Comparison of ENCODE assay signal across 30 cellular contexts in genomic region chr12:51253276-51253675, GRCh38.
"Had no signal": no experiment of that assay in that cellular context is flagged by ENCODE, and none has a peak within 500 bp of the region (broad histone marks: within the 10 kb centered on the region; RNA-seq: fewer than 3 reads in every experiment).

No MANE protein-coding gene starts in this region.

- FAIRE-seq: colon, kidney, urothelium cell line had no signal

- ATAC-seq: esophagus mucosa; gastrocnemius medialis; left lobe of liver; mucosa of descending colon; natural killer cell treated with Interleukin-12 subunit alpha and Interleukin-12 subunit beta and Interleukin-15 and Interleukin-18, amount 100 ng/mL, for 72 hours; sciatic nerve; stimulated activated memory B cell treated with anti-CD40 and anti-IgM and Interleukin-4, amounts not matched to agents 10 μg/mL and 1 μg/mL and 100 μg/mL, for 72 hours; stimulated activated naive CD8-positive, alpha-beta T cell treated with anti-CD3 and anti-CD28 coated beads, Interleukin-15, Interleukin-2, amounts not matched to agents 100 U/mL and 50 U/mL, for 24 hours had no signal

- H3K4me3 Mint-ChIP-seq: dendritic cell treated with granulocyte-macrophage colony-stimulating factor and Interleukin-4, amounts not matched to agents 40 ng/mL and 50 ng/mL, for 4 days; endodermal cell; memory B cell; mesothelial cell of epicardium; naive B cell; natural killer cell treated with Interleukin-12 subunit alpha and Interleukin-12 subunit beta and Interleukin-15 and Interleukin-18, amount 100 ng/mL, for 72 hours; neural crest cell; stimulated activated memory B cell treated with anti-CD40 and anti-IgM and Interleukin-4, amounts not matched to agents 10 μg/mL and 1 μg/mL and 100 μg/mL, for 72 hours had no signal

- H3K4me3 ChIP-seq: gastrocnemius medialis, lung, mucosa of descending colon, prostate gland, right atrium auricular region, testis, tibial artery, upper lobe of left lung had no signal

- DNase-seq: effector CD8-positive, alpha-beta T cell; foreskin fibroblast; gastrocnemius medialis; head of caudate nucleus; kidney; mucosa of descending colon; naive B cell; nucleus accumbens; stimulated activated CD4-positive, alpha-beta T cell treated with anti-CD3 and anti-CD28 coated beads, Interleukin-4, amount 100 ng/mL, for 4 hours; stimulated activated naive CD8-positive, alpha-beta T cell treated with anti-CD3 and anti-CD28 coated beads, Interleukin-15, Interleukin-2, amounts not matched to agents 100 U/mL and 50 U/mL, for 24 hours; substantia nigra; testis; tibial artery; upper lobe of left lung had no signal

- H3K36me3 ChIP-seq: gastrocnemius medialis, prostate gland, right atrium auricular region, tibial artery, upper lobe of left lung had no signal

- H3K4me1 ChIP-seq: gastrocnemius medialis, prostate gland, right atrium auricular region, testis, tibial artery had no signal

- H3K9me3 Mint-ChIP-seq: dendritic cell treated with granulocyte-macrophage colony-stimulating factor and Interleukin-4, amounts not matched to agents 40 ng/mL and 50 ng/mL, for 4 days; endodermal cell; memory B cell; mesothelial cell of epicardium; naive B cell; natural killer cell treated with Interleukin-12 subunit alpha and Interleukin-12 subunit beta and Interleukin-15 and Interleukin-18, amount 100 ng/mL, for 72 hours; neural crest cell; stimulated activated memory B cell treated with anti-CD40 and anti-IgM and Interleukin-4, amounts not matched to agents 10 μg/mL and 1 μg/mL and 100 μg/mL, for 72 hours had no signal

- H3K27me3 Mint-ChIP-seq: memory B cell; naive B cell; natural killer cell treated with Interleukin-12 subunit alpha and Interleukin-12 subunit beta and Interleukin-15 and Interleukin-18, amount 100 ng/mL, for 72 hours; stimulated activated memory B cell treated with anti-CD40 and anti-IgM and Interleukin-4, amounts not matched to agents 10 μg/mL and 1 μg/mL and 100 μg/mL, for 72 hours had no signal

- H3K9me3 ChIP-seq: gastrocnemius medialis, mucosa of descending colon, prostate gland, right atrium auricular region, testis, tibial artery, upper lobe of left lung had no signal

- H3K27ac Mint-ChIP-seq: memory B cell; natural killer cell treated with Interleukin-12 subunit alpha and Interleukin-12 subunit beta and Interleukin-15 and Interleukin-18, amount 100 ng/mL, for 72 hours; stimulated activated memory B cell treated with anti-CD40 and anti-IgM and Interleukin-4, amounts not matched to agents 10 μg/mL and 1 μg/mL and 100 μg/mL, for 72 hours had no signal

- H3K36me3 Mint-ChIP-seq: natural killer cell treated with Interleukin-12 subunit alpha and Interleukin-12 subunit beta and Interleukin-15 and Interleukin-18, amount 100 ng/mL, for 72 hours had no signal

- H3K27ac ChIP-seq: epithelial cell of prostate, gastrocnemius medialis, prostate gland, right atrium auricular region, testis, tibial artery, upper lobe of left lung had no signal

- H3K4me1 Mint-ChIP-seq: neural crest cell had no signal

- H3K27me3 ChIP-seq: gastrocnemius medialis, right atrium auricular region, testis, tibial artery, upper lobe of left lung had no signal
